Comparison of ENCODE assay signal across 19 cellular contexts in the genomic region with DNA sequence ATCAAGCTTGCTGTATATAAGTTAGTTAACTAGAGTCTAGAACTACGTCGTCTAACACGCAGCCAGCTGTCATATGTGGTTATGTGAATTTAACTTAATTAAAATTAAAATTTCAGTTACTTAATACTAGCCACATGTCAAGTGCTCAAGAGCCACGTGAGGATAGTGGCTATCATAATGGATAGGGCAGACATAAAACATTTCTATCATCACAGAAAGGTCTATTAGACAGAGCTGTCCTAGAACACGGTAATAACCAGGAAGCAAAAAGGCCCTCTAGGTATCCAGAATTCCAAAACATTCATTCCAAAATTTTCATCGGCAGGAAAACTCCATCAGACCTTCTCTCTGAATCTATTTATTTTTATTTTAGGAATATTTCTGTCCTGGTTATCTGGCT.
"Had no signal": no experiment of that assay in that cellular context is flagged by ENCODE, and none has a peak within 500 bp of the region (broad histone marks: within the 10 kb centered on the region; RNA-seq: fewer than 3 reads in every experiment).

No MANE protein-coding gene starts in this region.

- H3K27ac Mint-ChIP-seq: activated CD4-positive, alpha-beta memory T cell treated with anti-CD3 and anti-CD28 coated beads for 36 hours; activated naive CD4-positive, alpha-beta T cell treated with anti-CD3 and anti-CD28 coated beads, Interleukin-2, amount 10 ng/mL, durations not matched to agents 7 days and 5 days; activated T-cell treated with anti-CD3 and anti-CD28 coated beads, Interleukin-2, amount 50 U/mL, for 72 hours; dendritic cell treated with granulocyte-macrophage colony-stimulating factor and Interleukin-4, amounts not matched to agents 40 ng/mL and 50 ng/mL, for 4 days; naive thymus-derived CD8-positive, alpha-beta T cell; neural progenitor cell; progenitor cell of endocrine pancreas; stimulated activated naive CD8-positive, alpha-beta T cell treated with anti-CD3 and anti-CD28 coated beads, Interleukin-15, Interleukin-2, amounts not matched to agents 100 ng/mL and 50 ng/mL, for 24 hours; T-helper 1 cell treated with Interleukin-12 subunit alpha and Interleukin-12 subunit beta and Interleukin-4 antibody, amounts not matched to agents 30 μg/mL and 1 μg/mL, for 36 hours had no signal

- H3K4me2 ChIP-seq: neural progenitor cell had no signal

- H3K9me3 Mint-ChIP-seq: activated CD4-positive, alpha-beta memory T cell treated with anti-CD3 and anti-CD28 coated beads for 36 hours; activated naive CD4-positive, alpha-beta T cell treated with anti-CD3 and anti-CD28 coated beads, Interleukin-2, amount 10 ng/mL, durations not matched to agents 7 days and 5 days; activated T-cell treated with anti-CD3 and anti-CD28 coated beads, Interleukin-2, amount 50 U/mL, for 72 hours; dendritic cell treated with granulocyte-macrophage colony-stimulating factor and Interleukin-4, amounts not matched to agents 40 ng/mL and 50 ng/mL, for 4 days; naive thymus-derived CD8-positive, alpha-beta T cell; neural progenitor cell; stimulated activated naive CD8-positive, alpha-beta T cell treated with anti-CD3 and anti-CD28 coated beads, Interleukin-15, Interleukin-2, amounts not matched to agents 100 ng/mL and 50 ng/mL, for 24 hours; T-helper 1 cell treated with Interleukin-12 subunit alpha and Interleukin-12 subunit beta and Interleukin-4 antibody, amounts not matched to agents 30 μg/mL and 1 μg/mL, for 36 hours had no signal

- H3K4me3 ChIP-seq: lung, neural progenitor cell, tibial artery had no signal

- H3K27me3 Mint-ChIP-seq: progenitor cell of endocrine pancreas had no signal

- DNase-seq: activated CD4-positive, alpha-beta memory T cell treated with anti-CD3 and anti-CD28 coated beads for 36 hours; activated CD4-positive, alpha-beta T cell treated with anti-CD3 and anti-CD28 coated beads for 48 hours; activated effector memory CD4-positive, alpha-beta T cell treated with anti-CD3 and anti-CD28 coated beads, Interleukin-2, amount 50 U/mL, for 16 hours; activated naive CD4-positive, alpha-beta T cell treated with anti-CD3 and anti-CD28 coated beads, Interleukin-2, amount 10 ng/mL, durations not matched to agents 7 days and 5 days; activated T-cell treated with anti-CD3 and anti-CD28 coated beads, Interleukin-2, amount 50 U/mL, for 72 hours; amygdala; effector CD4-positive, alpha-beta T cell; foreskin keratinocyte; glutamatergic neuron; naive thymus-derived CD8-positive, alpha-beta T cell; stimulated activated CD4-positive, alpha-beta T cell treated with anti-CD3 and anti-CD28 coated beads, Interleukin-1b, Interleukin-23, amount 100 ng/mL, for 48 hours; substantia nigra; tibial artery had no signal

- H3K36me3 Mint-ChIP-seq: activated CD4-positive, alpha-beta memory T cell treated with anti-CD3 and anti-CD28 coated beads for 36 hours; activated naive CD4-positive, alpha-beta T cell treated with anti-CD3 and anti-CD28 coated beads, Interleukin-2, amount 10 ng/mL, durations not matched to agents 7 days and 5 days; naive thymus-derived CD8-positive, alpha-beta T cell; neural progenitor cell had no signal

- H3K36me3 ChIP-seq: neural progenitor cell, tibial artery had no signal

- H3K9ac ChIP-seq: neural progenitor cell had no signal

- H3K4me3 Mint-ChIP-seq: activated CD4-positive, alpha-beta memory T cell treated with anti-CD3 and anti-CD28 coated beads for 36 hours; activated naive CD4-positive, alpha-beta T cell treated with anti-CD3 and anti-CD28 coated beads, Interleukin-2, amount 10 ng/mL, durations not matched to agents 7 days and 5 days; activated T-cell treated with anti-CD3 and anti-CD28 coated beads, Interleukin-2, amount 50 U/mL, for 72 hours; dendritic cell treated with granulocyte-macrophage colony-stimulating factor and Interleukin-4, amounts not matched to agents 40 ng/mL and 50 ng/mL, for 4 days; naive thymus-derived CD8-positive, alpha-beta T cell; neural progenitor cell; stimulated activated naive CD8-positive, alpha-beta T cell treated with anti-CD3 and anti-CD28 coated beads, Interleukin-15, Interleukin-2, amounts not matched to agents 100 ng/mL and 50 ng/mL, for 24 hours; T-helper 1 cell treated with Interleukin-12 subunit alpha and Interleukin-12 subunit beta and Interleukin-4 antibody, amounts not matched to agents 30 μg/mL and 1 μg/mL, for 36 hours had no signal

- H3K9me3 ChIP-seq: tibial artery had no signal

- H3K27ac ChIP-seq: foreskin keratinocyte, neural progenitor cell, tibial artery had no signal

- H3K27me3 ChIP-seq: foreskin keratinocyte, neural progenitor cell, tibial artery had no signal

- H2AFZ ChIP-seq: neural progenitor cell had no signal

- H3K4me1 ChIP-seq: neural progenitor cell had no signal
